9 cellular contexts compared by ENCODE assay signal in genomic region chr22:24106385-24107381, GRCh38.
DNase-seq lines count a peak whose midpoint lies in the region; ATAC-seq and TF ChIP-seq lines count a peak whose summit lies in the region.
"Had no signal": no experiment of that assay in that cellular context is flagged by ENCODE, and none has a peak within 500 bp of the region (broad histone marks: within the 10 kb centered on the region; RNA-seq: fewer than 3 reads in every experiment).

No MANE protein-coding gene starts in this region.

- H3K36me3 ChIP-seq in RWPE2 (ENCODE audit: low read depth) (peaks cover 27% of the 10 kb centered on the region), SJCRH30 (no peaks in the 10 kb centered on the region; the same call in 1 of the 2 replicates)

- H3K27ac ChIP-seq in RWPE2 (ENCODE audit: poor library complexity, severe bottlenecking) (no peak overlapping the region), SJCRH30 (no peak overlapping the region)

- H3K4me3 Mint-ChIP-seq in brain: peak overlapping the region in 1 of 5 experiments; percentile 31
- H3K4me3 Mint-ChIP-seq in neural crest cell: no peak overlapping the region
- H3K4me3 Mint-ChIP-seq: central memory CD8-positive, alpha-beta T cell had no signal

- TF ChIP-seq CTCF in GM10248 (IDR thresholded peaks at IDR 0.05; ENCODE audit: control extremely low read depth, extremely low read depth, low read depth, missing control alignments) (peak; percentile 36), RWPE2 (IDR thresholded peaks at IDR 0.05; ENCODE audit: poor library complexity, severe bottlenecking) (peak; percentile 18), brain (conservative IDR thresholded peaks at IDR 0.05) (peak in 1 of 2 experiments; percentile 25), neural crest cell (conservative IDR thresholded peaks at IDR 0.05) (no peak)

- peaks cover 40% of the 10 kb centered on the region for H3K4me1 Mint-ChIP-seq in brain
- peaks cover 14% of the 10 kb centered on the region for H3K4me1 Mint-ChIP-seq in neural crest cell

- no peaks in the 10 kb centered on the region for H3K4me1 ChIP-seq in RWPE2 (ENCODE audit: insufficient read depth, poor library complexity, severe bottlenecking)
- H3K4me1 ChIP-seq in SJCRH30: peaks cover 24% of the 10 kb centered on the region

- ATAC-seq in RWPE2 (ENCODE audit: low read depth): no peak
- no peak for ATAC-seq in HG03135 (IDR thresholded peaks at IDR 0.05; ENCODE audit: unreplicated experiment)

- H3K4me3 ChIP-seq in RWPE2 (ENCODE audit: severe bottlenecking) (no peak overlapping the region), SJCRH30 (no peak overlapping the region)

- peak overlapping the region in 4 of 5 experiments; percentile 67 to 99 (median 95) for H3K27ac Mint-ChIP-seq in brain
- H3K27ac Mint-ChIP-seq in neural crest cell (ENCODE audit: unreplicated experiment): peak overlapping the region; percentile 19

- H3K27me3 Mint-ChIP-seq in brain (no peaks in the 10 kb centered on the region), neural crest cell (ENCODE audit: low read depth) (no peaks in the 10 kb centered on the region)
- H3K27me3 Mint-ChIP-seq: central memory CD8-positive, alpha-beta T cell had no signal

- DNase-seq in GM10248 (ENCODE audit: extremely low spot score): peak; percentile 38
- DNase-seq in RWPE2 (ENCODE audit: low spot score): no peak
- no peak for DNase-seq in neural crest cell (ENCODE audit: low read depth, low spot score)
- no peak for DNase-seq in SJCRH30
- no peak for DNase-seq in Ammon's horn (ENCODE audit: low spot score)
- no peak for DNase-seq in inferior parietal cortex (ENCODE audit: extremely low spot score)

- H3K9me3 ChIP-seq in RWPE2 (ENCODE audit: severe bottlenecking): peaks cover 2% of the 10 kb centered on the region
- H3K9me3 ChIP-seq in SJCRH30 (replicated peaks): no peaks in the 10 kb centered on the region; the same call in 1 of the 2 replicates

- CTCF ChIA-PET in GM10248 (lab: Yijun Ruan, JAX): interaction anchor here (1.1 to 4.0 kb wide), 9 partner anchors 10 to 83 kb away, joined by 3 to 18 read pairs (median 5); no protein-coding TSS in a partner anchor

- H3K36me3 Mint-ChIP-seq in brain (peaks cover 51% of the 10 kb centered on the region), neural crest cell (ENCODE audit: low read depth) (peaks cover 13% of the 10 kb centered on the region)

- no peaks in the 10 kb centered on the region for H3K27me3 ChIP-seq in RWPE2 (ENCODE audit: insufficient read depth, poor library complexity, severe bottlenecking)
- no peaks in the 10 kb centered on the region for H3K27me3 ChIP-seq in SJCRH30

- H3K9me3 Mint-ChIP-seq in brain: peaks cover 0 to 9% (median under 1%) of the 10 kb centered on the region in 5 experiments
- H3K9me3 Mint-ChIP-seq in neural crest cell: peaks cover under 1% of the 10 kb centered on the region
- H3K9me3 Mint-ChIP-seq: central memory CD8-positive, alpha-beta T cell had no signal

- POLR2A ChIA-PET in GM10248 (lab: Yijun Ruan, JAX): no interaction called here
